ENCODE assay signal across 9 cellular contexts in the genomic region with DNA sequence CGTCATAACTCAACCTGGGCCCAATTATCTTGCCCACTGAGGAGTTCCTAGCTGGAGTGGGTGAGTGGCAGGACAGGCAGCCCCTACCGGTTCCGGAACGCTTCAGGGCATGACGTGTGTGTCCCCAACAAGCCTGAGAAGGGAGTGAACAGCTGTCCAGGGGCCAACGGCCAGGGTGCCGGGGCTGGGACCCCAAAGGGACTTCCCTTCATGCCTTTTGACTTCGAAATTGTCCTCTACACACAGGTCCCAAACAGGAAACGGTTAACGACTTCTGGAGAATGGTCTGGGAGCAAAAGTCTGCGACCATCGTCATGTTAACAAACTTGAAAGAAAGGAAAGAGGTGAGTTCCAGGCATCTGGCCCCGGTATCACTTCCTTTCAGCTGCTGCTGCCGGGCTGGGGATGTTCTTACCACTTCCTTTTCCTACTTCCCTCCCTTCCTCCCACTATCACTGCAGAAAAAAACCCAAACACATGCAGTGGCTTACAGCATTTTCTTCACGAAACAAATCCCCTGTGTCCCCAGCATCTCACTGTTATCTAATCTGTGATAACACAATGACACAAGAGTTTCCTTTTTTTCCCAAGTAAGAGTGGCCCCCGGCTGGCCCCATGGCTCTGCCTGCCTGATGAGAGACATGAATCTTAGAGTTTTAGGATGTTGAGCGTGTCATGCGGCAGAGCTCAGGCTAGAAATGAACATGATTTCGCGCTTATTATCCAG.
DNase-seq lines count a peak whose midpoint lies in the region; ATAC-seq and TF ChIP-seq lines count a peak whose summit lies in the region.
"Had no signal": no experiment of that assay in that cellular context is flagged by ENCODE, and none has a peak within 500 bp of the region (broad histone marks: within the 10 kb centered on the region; RNA-seq: fewer than 3 reads in every experiment).

No MANE protein-coding gene starts in this region.

- TF ChIP-seq CTCF in GM12864 (IDR thresholded peaks at IDR 0.05; ENCODE audit: low read depth, low read length, missing control alignments), result no peak
- TF ChIP-seq CTCF in vagina (IDR thresholded peaks at IDR 0.05), result no peak

- H3K9me3 ChIP-seq in thymus (ENCODE audit: control insufficient read depth), result no peaks in the 10 kb centered on the region
- H3K9me3 ChIP-seq in vagina, result no peaks in the 10 kb centered on the region
- H3K9me3 ChIP-seq: body of pancreas had no signal

- H3K27ac Mint-ChIP-seq in activated naive CD8-positive, alpha-beta T cell treated with anti-CD3 and anti-CD28 coated beads for 36 hours, result peak overlapping the region; percentile 90
- H3K27ac Mint-ChIP-seq in memory B cell, result peak overlapping the region; percentile 95

- intact Hi-C loops in vagina (cut with DNase I), result no loop called here

- H3K9me3 Mint-ChIP-seq in activated naive CD8-positive, alpha-beta T cell treated with anti-CD3 and anti-CD28 coated beads for 36 hours, result no peaks in the 10 kb centered on the region
- H3K9me3 Mint-ChIP-seq in memory B cell, result no peaks in the 10 kb centered on the region

- no peaks in the 10 kb centered on the region for H3K27me3 Mint-ChIP-seq in activated naive CD8-positive, alpha-beta T cell treated with anti-CD3 and anti-CD28 coated beads for 36 hours
- H3K27me3 Mint-ChIP-seq in memory B cell, result no peaks in the 10 kb centered on the region

- no peak for DNase-seq in GM12864 (ENCODE audit: low read depth)
- DNase-seq in NOMO-1 treated with DMSO at 0.1 percent for 48 hours (lab: John Stamatoyannopoulos, UW; ENCODE audit: unreplicated experiment), result peak; percentile 73
- peak; percentile 50 for DNase-seq in activated naive CD8-positive, alpha-beta T cell treated with anti-CD3 and anti-CD28 coated beads for 36 hours
- DNase-seq in memory B cell (ENCODE audit: low spot score in 2 of 2), result peak; percentile 58 to 59
- no peak for DNase-seq in vagina (ENCODE audit: extremely low spot score in 2 of 2)
- no peak for DNase-seq in foreskin melanocyte

- no peak for TF ChIP-seq POLR2A in vagina (IDR thresholded peaks at IDR 0.05)

- ATAC-seq in HG02610 (IDR thresholded peaks at IDR 0.05; ENCODE audit: unreplicated experiment) (peak; percentile 29), memory B cell (ENCODE audit: low read depth) (peak; percentile 57)
- ATAC-seq: body of pancreas had no signal

- peaks cover 33% of the 10 kb centered on the region for H3K36me3 ChIP-seq in thymus (ENCODE audit: control insufficient read depth, insufficient read depth)
- no peaks in the 10 kb centered on the region for H3K36me3 ChIP-seq in vagina

- H3K4me1 ChIP-seq in thymus (ENCODE audit: control insufficient read depth, insufficient read depth, low read length) (peaks cover 42% of the 10 kb centered on the region), vagina (peaks cover 26% of the 10 kb centered on the region)
- H3K4me1 ChIP-seq: body of pancreas had no signal

- peaks cover 61% of the 10 kb centered on the region for H3K36me3 Mint-ChIP-seq in activated naive CD8-positive, alpha-beta T cell treated with anti-CD3 and anti-CD28 coated beads for 36 hours
- H3K36me3 Mint-ChIP-seq in memory B cell, result peaks cover 21% of the 10 kb centered on the region

- H3K27me3 ChIP-seq in thymus (ENCODE audit: control insufficient read depth, insufficient read depth), result no peaks in the 10 kb centered on the region
- no peaks in the 10 kb centered on the region for H3K27me3 ChIP-seq in vagina
- H3K27me3 ChIP-seq: body of pancreas had no signal

- H3K4me3 Mint-ChIP-seq in activated naive CD8-positive, alpha-beta T cell treated with anti-CD3 and anti-CD28 coated beads for 36 hours, result peak overlapping the region; percentile 80
- H3K4me3 Mint-ChIP-seq in memory B cell, result peak overlapping the region; percentile 75

- WGBS in thymus, result 16% methylated on average over 20 of the region's 20 CpGs

- peaks cover 76% of the 10 kb centered on the region for H3K4me1 Mint-ChIP-seq in activated naive CD8-positive, alpha-beta T cell treated with anti-CD3 and anti-CD28 coated beads for 36 hours
- H3K4me1 Mint-ChIP-seq in memory B cell, result peaks cover 72% of the 10 kb centered on the region

- H3K4me3 ChIP-seq in GM12864 (ENCODE audit: low read depth, low read length) (peak overlapping the region; percentile 11), thymus (ENCODE audit: low read length) (peak overlapping the region; percentile 27), vagina (no peak overlapping the region)
- H3K4me3 ChIP-seq: body of pancreas had no signal

- H3K27ac ChIP-seq in thymus (ENCODE audit: low read depth) (peak overlapping the region; percentile 64), vagina (no peak overlapping the region)

Comparison
In these comparisons a context has a peak if more than half of its experiments do, and no peak if none do; other contexts are left out.
1. DNase-seq: peak in NOMO-1 treated with DMSO at 0.1 percent for 48 hours (single experiment), activated naive CD8-positive, alpha-beta T cell treated with anti-CD3 and anti-CD28 coated beads for 36 hours (single experiment) and memory B cell (2 of 2); none in GM12864 (single experiment), vagina (0 of 2) and foreskin melanocyte (single experiment).
2. H3K4me3 ChIP-seq: peak in GM12864 (single experiment) and thymus (single experiment); none in vagina (0 of 2).